8 cellular contexts compared by ENCODE assay signal in the genomic region with DNA sequence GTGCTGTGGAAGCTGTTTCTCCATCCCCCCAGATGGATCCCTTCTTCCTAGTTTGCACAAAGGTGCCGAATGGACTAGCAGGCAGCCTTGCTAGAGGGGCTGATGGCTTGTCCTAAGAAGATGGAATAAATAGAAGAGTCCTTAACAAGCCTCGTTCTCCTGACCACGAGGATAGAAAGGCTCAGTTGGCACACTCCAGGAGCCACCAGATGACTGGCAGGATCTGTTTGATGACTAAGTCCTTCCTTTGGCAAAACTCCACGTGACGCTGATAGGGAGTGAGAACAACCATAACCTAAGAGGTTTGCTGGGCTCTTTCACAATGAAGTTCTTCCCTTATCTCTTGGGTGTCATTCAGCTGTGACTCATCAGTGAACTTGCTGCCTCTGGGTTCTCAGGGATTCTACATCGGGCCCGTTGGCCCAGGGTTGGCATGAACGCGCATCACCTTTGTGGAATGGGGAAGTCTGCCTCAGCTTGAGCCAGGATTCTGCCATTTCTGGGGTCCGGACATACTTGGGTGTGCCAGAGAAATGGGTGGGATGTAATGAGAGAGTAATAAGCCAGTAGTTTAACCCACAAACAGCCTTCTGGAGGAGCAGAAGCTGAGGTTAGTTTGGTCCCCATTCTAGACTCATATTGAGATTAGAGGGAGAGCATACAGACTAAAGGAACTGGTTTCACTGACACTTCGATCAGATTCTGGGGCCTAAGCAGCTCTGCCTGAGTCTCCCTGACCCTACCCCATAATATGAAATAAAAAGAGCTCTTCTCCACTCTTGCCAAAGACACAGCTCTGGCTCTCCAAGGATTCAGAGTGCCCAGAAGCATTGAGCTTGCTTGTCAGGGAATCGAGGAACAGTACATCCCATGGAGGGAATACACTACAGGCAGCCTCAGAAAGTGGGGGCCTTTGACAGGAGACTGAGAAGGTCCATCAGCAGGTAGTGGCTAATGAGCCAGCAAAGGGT. TPM values are rescaled to one million over a fixed set of nuclear protein-coding genes. Genes with fewer than 3 reads are reported as not detected.
DNase-seq lines count a peak whose midpoint lies in the region; ATAC-seq lines count a peak whose summit lies in the region.

No MANE protein-coding gene starts in this region.

- DNase-seq in ACHN, result peak; percentile 96
- peak; percentile 100 for DNase-seq in HT1080 (ENCODE audit: low read depth)
- DNase-seq in central memory CD8-positive, alpha-beta T cell (ENCODE audit: low spot score in 2 of 2), result no peak
- DNase-seq in medulla oblongata (ENCODE audit: extremely low spot score), result peak; percentile 23
- no peak for DNase-seq in DMS153 (lab: John Stamatoyannopoulos, UW)
- no peak for DNase-seq in effector memory CD8-positive, alpha-beta T cell
- DNase-seq in NCI-H524 treated with DMSO at 0.1 percent for 48 hours (lab: John Stamatoyannopoulos, UW), result no peak

- in situ Hi-C loops in ACHN (cut with HindIII; ENCODE audit: low pct_ligation_motif_present, low pct_unique_long_range_greater_than_20kb, low sequenced_read_pairs), result no loop called here

- H3K27ac Mint-ChIP-seq in central memory CD8-positive, alpha-beta T cell (ENCODE audit: low read depth), result no peak overlapping the region
- H3K27ac Mint-ChIP-seq in effector memory CD8-positive, alpha-beta T cell, result no peak overlapping the region

- no peak for ATAC-seq in central memory CD8-positive, alpha-beta T cell (replicated peaks; ENCODE audit: extremely low read depth, poor library complexity, severe bottlenecking)
- no peak for ATAC-seq in GM21515 (IDR thresholded peaks at IDR 0.05; ENCODE audit: unreplicated experiment)
- ATAC-seq in effector memory CD8-positive, alpha-beta T cell (replicated peaks), result no peak

- peaks cover 3% of the 10 kb centered on the region for H3K36me3 Mint-ChIP-seq in central memory CD8-positive, alpha-beta T cell (ENCODE audit: insufficient read depth)
- no peaks in the 10 kb centered on the region for H3K36me3 Mint-ChIP-seq in effector memory CD8-positive, alpha-beta T cell (ENCODE audit: insufficient read depth)

- H3K4me1 Mint-ChIP-seq in central memory CD8-positive, alpha-beta T cell, result no peaks in the 10 kb centered on the region
- H3K4me1 Mint-ChIP-seq in effector memory CD8-positive, alpha-beta T cell (ENCODE audit: low read depth in 2 of 2), result peaks cover 4% of the 10 kb centered on the region in 2 donors

- peak overlapping the region; percentile 31 for H3K4me3 Mint-ChIP-seq in central memory CD8-positive, alpha-beta T cell
- peak overlapping the region in 1 of 2 donors; percentile 33 for H3K4me3 Mint-ChIP-seq in effector memory CD8-positive, alpha-beta T cell

- no peaks in the 10 kb centered on the region for H3K9me3 Mint-ChIP-seq in central memory CD8-positive, alpha-beta T cell
- H3K9me3 Mint-ChIP-seq in effector memory CD8-positive, alpha-beta T cell, result no peaks in the 10 kb centered on the region

- H3K27me3 Mint-ChIP-seq in central memory CD8-positive, alpha-beta T cell, result no peaks in the 10 kb centered on the region
- no peaks in the 10 kb centered on the region for H3K27me3 Mint-ChIP-seq in effector memory CD8-positive, alpha-beta T cell

RNA-seq across cellular contexts. Expression of gene MELTF, which starts 2.0 kb away (rescaled TPM):
- 86.3 and 97.0 TPM in 2 replicates for total RNA-seq in HT1080 (2014; rRNA removed; shearing (Covaris generic))
- 116 TPM in 2 replicates for polyA plus RNA-seq in HT1080 (2015; cell fraction: cytosol; rRNA removed)
- polyA plus RNA-seq in HT1080 (2015; cell fraction: nucleus; rRNA removed), result 270 and 347 TPM in 2 replicates

Comparison
In these comparisons a context has a peak if more than half of its experiments do, and no peak if none do; other contexts are left out.
1. DNase-seq: peak in ACHN (single experiment), HT1080 (single experiment) and medulla oblongata (single experiment); none in central memory CD8-positive, alpha-beta T cell (0 of 2), DMS153 (single experiment), effector memory CD8-positive, alpha-beta T cell (0 of 3) and NCI-H524 treated with DMSO at 0.1 percent for 48 hours (single experiment).